In the genomic region with DNA sequence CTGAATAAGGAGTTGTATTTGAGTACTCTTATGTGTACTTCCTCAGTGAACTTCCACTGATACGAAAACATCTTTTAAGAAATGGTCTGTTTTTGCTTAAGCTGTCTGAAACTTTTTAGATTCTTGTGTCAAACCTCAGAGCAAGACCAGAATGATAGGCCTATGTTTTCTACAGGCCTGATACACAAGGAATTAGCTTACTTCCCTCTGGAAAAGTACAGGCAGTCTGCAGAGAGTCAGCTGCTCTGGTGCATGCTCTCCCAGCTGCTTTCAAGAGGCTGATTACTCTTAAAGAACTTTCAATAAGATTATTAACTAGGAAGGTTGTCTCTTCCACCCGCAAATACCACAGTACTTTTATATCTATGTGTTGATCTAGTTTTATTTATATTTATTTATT, we compare ENCODE assay signal across 12 cellular contexts. TPM values are rescaled to one million over a fixed set of nuclear protein-coding genes. Genes with fewer than 3 reads are reported as not detected.
DNase-seq lines count a peak whose midpoint lies in the region; ATAC-seq and TF ChIP-seq lines count a peak whose summit lies in the region.
"Had no signal": no experiment of that assay in that cellular context is flagged by ENCODE, and none has a peak within 500 bp of the region (broad histone marks: within the 10 kb centered on the region; RNA-seq: fewer than 3 reads in every experiment).

No MANE protein-coding gene starts in this region.

- DNase-seq in SK-MEL-5 (ENCODE audit: low read depth, low spot score) (peak; percentile 67), foreskin melanocyte (peak; percentile 64), osteocyte (ENCODE audit: extremely low spot score, unreplicated experiment) (no peak), GM20000 (ENCODE audit: low spot score) (no peak)
- DNase-seq in effector CD8-positive, alpha-beta T cell (lab: John Stamatoyannopoulos, UW): no peak
- DNase-seq in activated CD8-positive, alpha-beta memory T cell treated with anti-CD3 and anti-CD28 coated beads, Interleukin-2, amount 50 U/mL, for 4 hours: no peak
- DNase-seq: erythroblast; NCI-H146; stimulated activated CD4-positive, alpha-beta T cell treated with anti-CD3 and anti-CD28 coated beads, Interleukin-4, amount 100 ng/mL, for 24 hours had no signal

- in situ Hi-C loops in SK-MEL-5 (cut with HindIII; ENCODE audit: low pct_unique_long_range_greater_than_20kb, low sequenced_read_pairs): no loop called here

- peak overlapping the region; percentile 67 for H3K27ac Mint-ChIP-seq in osteocyte (ENCODE audit: unreplicated experiment)
- H3K27ac Mint-ChIP-seq: T-helper 2 cell treated with Interferon-gamma antibody and Interleukin-4, amounts not matched to agents 5 μg/mL and 100 μg/mL, for 36 hours had no signal

- peaks cover 34% of the 10 kb centered on the region for H3K4me1 Mint-ChIP-seq in osteocyte (ENCODE audit: unreplicated experiment)

- no peak for TF ChIP-seq CTCF in 22Rv1 (IDR thresholded peaks at IDR 0.05)
- TF ChIP-seq CTCF in osteocyte (IDR thresholded peaks at IDR 0.05): no peak
- no peak for TF ChIP-seq CTCF in GM20000 (IDR thresholded peaks at IDR 0.05; ENCODE audit: extremely low read depth, missing control alignments)

- H3K36me3 Mint-ChIP-seq in osteocyte (ENCODE audit: unreplicated experiment): no peaks in the 10 kb centered on the region

- no peaks in the 10 kb centered on the region for H3K27me3 Mint-ChIP-seq in osteocyte (ENCODE audit: unreplicated experiment)

- peak overlapping the region; percentile 47 for H3K27ac ChIP-seq in 22Rv1

- ATAC-seq in GM21786 (IDR thresholded peaks at IDR 0.05; ENCODE audit: unreplicated experiment): no peak

- H3K9me3 Mint-ChIP-seq in osteocyte (ENCODE audit: unreplicated experiment): no peaks in the 10 kb centered on the region
- H3K9me3 Mint-ChIP-seq: T-helper 2 cell treated with Interferon-gamma antibody and Interleukin-4, amounts not matched to agents 5 μg/mL and 100 μg/mL, for 36 hours had no signal

- no peak overlapping the region for H3K4me3 Mint-ChIP-seq in osteocyte (ENCODE audit: unreplicated experiment)
- H3K4me3 Mint-ChIP-seq: T-helper 2 cell treated with Interferon-gamma antibody and Interleukin-4, amounts not matched to agents 5 μg/mL and 100 μg/mL, for 36 hours had no signal

RNA-seq across cellular contexts. Expression of a gene that starts 9.5 kb away (rescaled TPM):
- 30.4 and 31.9 TPM in 2 replicates for total RNA-seq in SK-MEL-5 (2014; rRNA removed; shearing (Covaris generic))
- polyA plus RNA-seq in SK-MEL-5 (2015; cell fraction: cytosol; rRNA removed): 27.6 and 39.7 TPM in 2 replicates
- polyA plus RNA-seq in SK-MEL-5 (2015; cell fraction: nucleus; rRNA removed): 24.0 and 25.4 TPM in 2 replicates
- total RNA-seq in osteocyte: 33.9 and 35.5 TPM in 2 replicates

Comparison
In these comparisons a context has a peak if more than half of its experiments do, and no peak if none do; other contexts are left out.
1. DNase-seq: peak in SK-MEL-5 (single experiment) and foreskin melanocyte (single experiment); none in osteocyte (single experiment), effector CD8-positive, alpha-beta T cell (single experiment), activated CD8-positive, alpha-beta memory T cell treated with anti-CD3 and anti-CD28 coated beads, Interleukin-2, amount 50 U/mL, for 4 hours (single experiment) and GM20000 (single experiment).